Comparison of ENCODE assay signal across 35 cellular contexts in genomic region chr16:72811867-72812266, GRCh38.
"Had no signal": no experiment of that assay in that cellular context is flagged by ENCODE, and none has a peak within 500 bp of the region (broad histone marks: within the 10 kb centered on the region; RNA-seq: fewer than 3 reads in every experiment).

No MANE protein-coding gene starts in this region.

- H3K4me1 Mint-ChIP-seq: activated CD4-positive, alpha-beta memory T cell treated with anti-CD3 and anti-CD28 coated beads, Interleukin-2, amount 10 ng/mL, durations not matched to agents 7 days and 5 days; activated naive CD8-positive, alpha-beta T cell treated with anti-CD3 and anti-CD28 coated beads for 36 hours had no signal

- H3K9me3 ChIP-seq: ascending aorta, Peyer's patch, SJCRH30 had no signal

- H3K27ac Mint-ChIP-seq: activated CD4-positive, alpha-beta memory T cell treated with anti-CD3 and anti-CD28 coated beads, Interleukin-2, amount 10 ng/mL, durations not matched to agents 7 days and 5 days; activated CD8-positive, alpha-beta memory T cell treated with anti-CD3 and anti-CD28 coated beads, Interleukin-2, amount 10 ng/mL, durations not matched to agents 7 days and 5 days; activated naive CD8-positive, alpha-beta T cell treated with anti-CD3 and anti-CD28 coated beads for 36 hours had no signal

- H3K4me1 ChIP-seq: Peyer's patch, SJCRH30 had no signal

- H3K36me3 ChIP-seq: Peyer's patch, SJCRH30 had no signal

- H3K4me2 ChIP-seq: KMS-11 had no signal

- H3K27me3 Mint-ChIP-seq: activated CD4-positive, alpha-beta memory T cell treated with anti-CD3 and anti-CD28 coated beads, Interleukin-2, amount 10 ng/mL, durations not matched to agents 7 days and 5 days had no signal

- H3K27me3 ChIP-seq: ascending aorta, Peyer's patch, SJCRH30 had no signal

- DNase-seq: activated CD4-positive, alpha-beta memory T cell treated with anti-CD3 and anti-CD28 coated beads, Interleukin-2, amount 10 ng/mL, durations not matched to agents 7 days and 5 days; activated CD4-positive, alpha-beta T cell treated with anti-CD3 and anti-CD28 coated beads for 1 hour; activated CD4-positive, alpha-beta T cell treated with anti-CD3 and anti-CD28 coated beads for 48 hours; activated CD4-positive, CD25-positive, alpha-beta regulatory T cell; activated CD8-positive, alpha-beta memory T cell treated with anti-CD3 and anti-CD28 coated beads for 24 hours; activated CD8-positive, alpha-beta memory T cell treated with anti-CD3 and anti-CD28 coated beads, Interleukin-2, amount 10 ng/mL, durations not matched to agents 7 days and 5 days; activated CD8-positive, alpha-beta memory T cell treated with anti-CD3 and anti-CD28 coated beads, Interleukin-2, amount 50 U/mL, for 48 hours; activated effector memory CD4-positive, alpha-beta T cell treated with Interleukin-2 at 50 U/mL for 16 hours; activated naive CD4-positive, alpha-beta T cell treated with anti-CD3 and anti-CD28 coated beads, Interleukin-2, amount 50 U/mL, for 16 hours; activated naive CD8-positive, alpha-beta T cell treated with anti-CD3 and anti-CD28 coated beads for 36 hours; activated T-cell treated with anti-CD3 and anti-CD28 coated beads, Interleukin-2, amount 50 U/mL, for 48 hours; amygdala; caudate nucleus; MM.1S; MV-4-11; NCI-H1092; NCI-H1436 treated with DMSO at 0.1 percent for 48 hours; NCI-H187; NCI-H2029 treated with DMSO at 0.1 percent for 48 hours; NCI-H2107; NCI-H2171; NCI-H510A; NCI-H526; NCI-H748 treated with DMSO at 0.1 percent for 48 hours; NK-92 treated with Interleukin-12 subunit alpha and Interleukin-12 subunit beta, amount 100 ng/mL, for 24 hours; PC-3; Peyer's patch; RPMI8226; SHP77; SJCRH30; T1000; WERI-Rb-1 had no signal

- H3K4me3 ChIP-seq: ascending aorta, Peyer's patch, SJCRH30, SK-N-MC had no signal

- H3K36me3 Mint-ChIP-seq: activated CD8-positive, alpha-beta memory T cell treated with anti-CD3 and anti-CD28 coated beads, Interleukin-2, amount 10 ng/mL, durations not matched to agents 7 days and 5 days; activated naive CD8-positive, alpha-beta T cell treated with anti-CD3 and anti-CD28 coated beads for 36 hours had no signal

- H3K27ac ChIP-seq: KMS-11, Peyer's patch, SJCRH30, SK-N-MC, WERI-Rb-1 had no signal

- ATAC-seq: activated CD8-positive, alpha-beta memory T cell treated with anti-CD3 and anti-CD28 coated beads, Interleukin-2, amount 10 ng/mL, durations not matched to agents 7 days and 5 days; PC-3 had no signal

- H3K9me3 Mint-ChIP-seq: activated CD4-positive, alpha-beta memory T cell treated with anti-CD3 and anti-CD28 coated beads, Interleukin-2, amount 10 ng/mL, durations not matched to agents 7 days and 5 days; activated naive CD8-positive, alpha-beta T cell treated with anti-CD3 and anti-CD28 coated beads for 36 hours had no signal

- H3K9ac ChIP-seq: KMS-11 had no signal

- H3K4me3 Mint-ChIP-seq: activated CD4-positive, alpha-beta memory T cell treated with anti-CD3 and anti-CD28 coated beads, Interleukin-2, amount 10 ng/mL, durations not matched to agents 7 days and 5 days; activated CD8-positive, alpha-beta memory T cell treated with anti-CD3 and anti-CD28 coated beads, Interleukin-2, amount 10 ng/mL, durations not matched to agents 7 days and 5 days; activated naive CD8-positive, alpha-beta T cell treated with anti-CD3 and anti-CD28 coated beads for 36 hours had no signal
